In the genomic region with DNA sequence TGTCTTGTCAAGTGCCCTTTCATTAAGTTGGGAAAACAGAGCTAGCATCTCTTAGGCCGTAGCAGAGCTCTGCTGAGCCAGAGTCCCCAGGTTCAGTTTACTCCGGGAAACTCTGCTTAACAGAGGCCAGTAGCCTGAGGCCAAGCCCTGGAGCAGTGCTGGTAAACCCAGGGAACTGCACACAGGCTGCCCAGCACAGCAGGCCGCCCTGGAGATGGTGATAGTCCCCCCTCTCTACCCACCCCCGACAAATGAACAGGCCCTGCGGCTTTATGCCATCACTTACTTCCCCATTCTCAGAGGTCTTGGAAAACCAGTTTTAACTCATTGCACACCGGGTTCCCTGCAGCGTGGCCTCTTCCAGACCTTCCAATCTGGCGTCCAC, we compare ENCODE assay signal across 8 cellular contexts. TPM values are rescaled to one million over a fixed set of nuclear protein-coding genes. Genes with fewer than 3 reads are reported as not detected.
DNase-seq lines count a peak whose midpoint lies in the region; ATAC-seq and TF ChIP-seq lines count a peak whose summit lies in the region.

No MANE protein-coding gene starts in this region.

- H3K9me3 ChIP-seq in HAP-1 (no peaks in the 10 kb centered on the region), WERI-Rb-1 (ENCODE audit: severe bottlenecking) (no peaks in the 10 kb centered on the region), thymus (ENCODE audit: control insufficient read depth) (no peaks in the 10 kb centered on the region)

- DNase-seq in AG09309 (ENCODE audit: low read depth) (no peak), HAP-1 (ENCODE audit: low spot score in 2 of 2) (peak in 1 of 2 experiments; percentile 63), WERI-Rb-1 (peak; percentile 21), kidney tubule cell (ENCODE audit: low spot score) (peak; percentile 56), ACHN (no peak)
- DNase-seq in activated CD4-positive, alpha-beta T cell treated with anti-CD3 and anti-CD28 coated beads, Interleukin-2, amount 50 U/mL, for 4 hours = no peak

- H3K27ac ChIP-seq in WERI-Rb-1 = peak overlapping the region; percentile 53
- no peak overlapping the region for H3K27ac ChIP-seq in thymus (ENCODE audit: low read depth)

- WGBS in thymus = 21% methylated on average over 8 of the region's 8 CpGs

- H3K27me3 ChIP-seq in HAP-1 (ENCODE audit: low read depth) (no peaks in the 10 kb centered on the region), WERI-Rb-1 (ENCODE audit: insufficient read depth, low read depth, severe bottlenecking) (no peaks in the 10 kb centered on the region), thymus (ENCODE audit: control insufficient read depth, insufficient read depth) (no peaks in the 10 kb centered on the region)

- in situ Hi-C loops in HAP-1 (cut with MboI; ENCODE audit: low sequenced_read_pairs) = no loop called here
- in situ Hi-C loops in ACHN (cut with HindIII; ENCODE audit: low pct_ligation_motif_present, low pct_unique_long_range_greater_than_20kb, low sequenced_read_pairs) = no loop called here

- no peak for TF ChIP-seq CTCF in AG09309 (IDR thresholded peaks at IDR 0.05; ENCODE audit: control insufficient read depth, insufficient read depth, low read depth, low read length, missing control alignments)
- TF ChIP-seq CTCF in WERI-Rb-1 (IDR thresholded peaks at IDR 0.05; ENCODE audit: low read depth, low read length) = no peak

- no peak for ATAC-seq in HG02610 (IDR thresholded peaks at IDR 0.05; ENCODE audit: unreplicated experiment)

- peaks cover 19% of the 10 kb centered on the region for H3K4me1 ChIP-seq in HAP-1
- peaks cover 33% of the 10 kb centered on the region for H3K4me1 ChIP-seq in thymus (ENCODE audit: control insufficient read depth, insufficient read depth, low read length)

- H3K4me3 ChIP-seq in AG09309 (ENCODE audit: control insufficient read depth, low read depth, low read length) (peak overlapping the region; percentile 14), HAP-1 (peak overlapping the region; percentile 70), WERI-Rb-1 (ENCODE audit: low read depth, low read length) (peak overlapping the region; percentile 37), thymus (ENCODE audit: low read length) (peak overlapping the region; percentile 38)

- H3K36me3 ChIP-seq in HAP-1 (replicated peaks) (no peaks in the 10 kb centered on the region; the same call in 1 of the 2 replicates), WERI-Rb-1 (0 out of 2 replicates have a peak, but pooled peaks cover 3% of the 10 kb centered on the region), thymus (ENCODE audit: control insufficient read depth, insufficient read depth) (no peaks in the 10 kb centered on the region)

RNA-seq across cellular contexts. Expression of gene CNNM4, which starts 3.5 kb away (rescaled TPM):
- polyA plus RNA-seq in thymus = 3.1 TPM

RNA-seq across cellular contexts. Expression of gene LMAN2L, which starts 24.4 kb away (rescaled TPM):
- 10.9 TPM for polyA plus RNA-seq in thymus

RNA-seq across cellular contexts. Expression of gene CNNM3, which starts 51.8 kb away (rescaled TPM):
- polyA plus RNA-seq in thymus = 7.3 TPM

Comparison
In these comparisons a context has a peak if more than half of its experiments do, and no peak if none do; other contexts are left out.
1. DNase-seq: peak in WERI-Rb-1 (single experiment) and kidney tubule cell (single experiment); none in AG09309 (single experiment), activated CD4-positive, alpha-beta T cell treated with anti-CD3 and anti-CD28 coated beads, Interleukin-2, amount 50 U/mL, for 4 hours (0 of 2) and ACHN (single experiment).
2. H3K4me3 ChIP-seq: peak in every context shown above with its lines; median percentile 70 in HAP-1; 38 in thymus; 37 in WERI-Rb-1; 14 in AG09309.